10 cellular contexts compared by ENCODE assay signal in genomic region chr20:19026121-19026878, GRCh38.
DNase-seq lines count a peak whose midpoint lies in the region; ATAC-seq and TF ChIP-seq lines count a peak whose summit lies in the region.
"Had no signal": no experiment of that assay in that cellular context is flagged by ENCODE, and none has a peak within 500 bp of the region (broad histone marks: within the 10 kb centered on the region; RNA-seq: fewer than 3 reads in every experiment).

No MANE protein-coding gene starts in this region.

- no peaks in the 10 kb centered on the region for H3K9me3 ChIP-seq in skeletal muscle tissue (ENCODE audit: control insufficient read depth in 3 of 3, low read length in 3 of 3)

- no peak for DNase-seq in MCF 10A (ENCODE audit: unreplicated experiment)
- DNase-seq in NOMO-1 treated with dmso at 0.1 percent for 144 hours (lab: John Stamatoyannopoulos, UW; ENCODE audit: unreplicated experiment) = no peak
- no peak for DNase-seq in NK-92 treated with Interleukin-12 subunit alpha and Interleukin-12 subunit beta, amount 100 ng/mL, for 24 hours (lab: John Stamatoyannopoulos, UW)
- DNase-seq in MV-4-11 (lab: John Stamatoyannopoulos, UW) = no peak
- DNase-seq: activated T-cell treated with anti-CD3 and anti-CD28 coated beads, Interleukin-2, amount 50 U/mL, for 4 hours; stimulated activated CD4-positive, alpha-beta T cell treated with anti-CD3 and anti-CD28 coated beads, Interleukin-4, amount 100 ng/mL, for 4 hours had no signal

- H3K4me3 Mint-ChIP-seq in MCF 10A (ENCODE audit: unreplicated experiment) = no peak overlapping the region
- H3K4me3 Mint-ChIP-seq: activated T-cell treated with anti-CD3 and anti-CD28 coated beads, Interleukin-2, amount 50 U/mL, for 4 hours had no signal

- no peaks in the 10 kb centered on the region for H3K36me3 ChIP-seq in skeletal muscle tissue (ENCODE audit: control insufficient read depth in 3 of 3, insufficient read depth in 3 of 3, low read length in 3 of 3)

- intact Hi-C loops in MCF 10A (cut with micrococcal nuclease) = no loop called here

- no peaks in the 10 kb centered on the region for H3K27me3 Mint-ChIP-seq in MCF 10A (ENCODE audit: insufficient read depth, unreplicated experiment)

- CTCF ChIA-PET in MCF 10A (lab: Yijun Ruan, JAX) = interaction anchor here (0.9 kb wide), 1 partner anchor 163 kb away, joined by 3 read pairs; no protein-coding TSS in a partner anchor

- H3K9me3 Mint-ChIP-seq in MCF 10A (ENCODE audit: unreplicated experiment) = peaks cover 17% of the 10 kb centered on the region
- H3K9me3 Mint-ChIP-seq: activated T-cell treated with anti-CD3 and anti-CD28 coated beads, Interleukin-2, amount 50 U/mL, for 4 hours had no signal

- H3K4me1 ChIP-seq in skeletal muscle tissue (ENCODE audit: control insufficient read depth in 3 of 3, insufficient read depth in 3 of 3, low read length in 3 of 3) = peaks cover 9 to 27% (median 25%) of the 10 kb centered on the region in 3 donors

- peak overlapping the region in 1 of 3 donors; percentile 62 for H3K9ac ChIP-seq in skeletal muscle tissue (ENCODE audit: low read depth in 1 of 3, low read length in 3 of 3)

- no peaks in the 10 kb centered on the region for H3K27me3 ChIP-seq in skeletal muscle tissue (ENCODE audit: control insufficient read depth in 3 of 3, insufficient read depth in 3 of 3, low read length in 3 of 3)

- BruUV-seq in MCF 10A (replicated peaks; lab: Mats Ljungman, UMichigan) = no TSS peak

- TF ChIP-seq CTCF in MCF 10A (IDR thresholded peaks at IDR 0.05; ENCODE audit: unreplicated experiment) = no peak

- no peak overlapping the region for H3K27ac Mint-ChIP-seq in MCF 10A (ENCODE audit: low read depth, unreplicated experiment)

- peak overlapping the region in 2 of 3 donors; percentile 24 to 49 for H3K4me3 ChIP-seq in skeletal muscle tissue (ENCODE audit: low read length in 3 of 3)

- H3K36me3 Mint-ChIP-seq in MCF 10A (ENCODE audit: insufficient read depth, unreplicated experiment) = no peaks in the 10 kb centered on the region

- ATAC-seq in GM18870 (IDR thresholded peaks at IDR 0.05; ENCODE audit: unreplicated experiment) = peak; percentile 68
- ATAC-seq in GM21786 (IDR thresholded peaks at IDR 0.05; ENCODE audit: unreplicated experiment) = peak; percentile 73
- ATAC-seq in HG03520 (IDR thresholded peaks at IDR 0.05; ENCODE audit: unreplicated experiment) = peak; percentile 68
- ATAC-seq: activated T-cell treated with anti-CD3 and anti-CD28 coated beads, Interleukin-2, amount 50 U/mL, for 4 hours had no signal

- no peaks in the 10 kb centered on the region for H3K4me1 Mint-ChIP-seq in MCF 10A (ENCODE audit: insufficient read depth, unreplicated experiment)

- peak overlapping the region; percentile 75 for H3K27ac ChIP-seq in skeletal muscle tissue (ENCODE audit: low read depth, low read length)

- POLR2A ChIA-PET in MCF 10A (lab: Yijun Ruan, JAX) = no interaction called here
